Comparison of ENCODE assay signal across 9 cellular contexts in the genomic region with DNA sequence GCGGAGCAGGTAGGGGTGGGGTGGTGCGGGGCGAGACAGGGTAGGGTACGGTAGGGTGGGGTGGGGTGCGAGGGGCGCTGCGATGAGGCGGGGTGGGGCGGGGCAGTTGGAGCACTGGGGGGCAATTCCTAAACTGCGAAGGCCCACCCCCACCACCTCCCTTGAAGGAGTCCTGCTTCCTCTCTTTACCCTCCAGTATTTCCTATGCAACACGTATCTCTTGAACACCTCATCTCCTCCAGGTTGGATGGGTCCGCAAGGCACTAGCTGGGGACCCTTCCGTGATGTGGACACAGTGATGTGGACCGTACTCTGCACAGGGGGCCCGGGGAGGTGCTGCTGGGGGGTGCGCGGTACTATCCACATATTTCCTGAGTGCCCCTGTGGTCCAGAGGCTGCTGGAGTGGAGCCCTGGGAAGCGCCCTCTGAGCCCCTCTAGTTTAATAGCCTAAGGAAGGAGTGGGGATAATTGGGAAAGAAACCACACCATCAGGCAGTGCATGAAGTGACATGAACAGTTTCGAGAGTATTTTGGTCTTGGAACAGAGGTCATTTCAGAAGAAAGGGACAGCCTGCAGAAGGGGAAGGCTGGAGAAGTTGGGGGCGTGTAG. TPM values are rescaled to one million over a fixed set of nuclear protein-coding genes. Genes with fewer than 3 reads are reported as not detected.
A peak's percentile ranks its signal among the peaks of the same experiment; 100 is the strongest.
DNase-seq lines count a peak whose midpoint lies in the region; ATAC-seq and TF ChIP-seq lines count a peak whose summit lies in the region.
"Had no signal": no experiment of that assay in that cellular context is flagged by ENCODE, and none has a peak within 500 bp of the region (broad histone marks: within the 10 kb centered on the region; RNA-seq: fewer than 3 reads in every experiment).

No MANE protein-coding gene starts in this region.

- H3K9me3 ChIP-seq in ES-I3 (ENCODE audit: control insufficient read depth, insufficient read depth, low read length) (no peaks in the 10 kb centered on the region), Panc1 (ENCODE audit: control insufficient read depth, insufficient read depth, low read depth, low read length) (no peaks in the 10 kb centered on the region), esophagus squamous epithelium (no peaks in the 10 kb centered on the region), trophoblast cell (ENCODE audit: insufficient read depth, low read depth, low read length) (no peaks in the 10 kb centered on the region)

- no peak overlapping the region for H3K18ac ChIP-seq in trophoblast cell (ENCODE audit: low read length)

- no peak overlapping the region for H2BK12ac ChIP-seq in trophoblast cell (ENCODE audit: low read length)

- TF ChIP-seq CTCF in Panc1 (IDR thresholded peaks at IDR 0.05) (no peak), esophagus squamous epithelium (IDR thresholded peaks at IDR 0.05) (no peak)

- in situ Hi-C loops in Panc1 (cut with HindIII; ENCODE audit: low pct_unique_long_range_greater_than_20kb, low sequenced_read_pairs): no loop called here

- H3K79me1 ChIP-seq in trophoblast cell (ENCODE audit: low read length): peaks cover 5% of the 10 kb centered on the region

- H4K91ac ChIP-seq in trophoblast cell (ENCODE audit: low read depth, low read length): no peak overlapping the region

- no peak overlapping the region for H2BK5ac ChIP-seq in trophoblast cell (ENCODE audit: low read depth, low read length, poor library complexity)

- H2BK120ac ChIP-seq in trophoblast cell (ENCODE audit: insufficient read depth, low read length, poor library complexity): no peak overlapping the region

- H4K12ac ChIP-seq in trophoblast cell (ENCODE audit: low read depth, low read length): no peak overlapping the region

- DNase-seq in Panc1 (ENCODE audit: low read depth, low spot score) (no peak), esophagus squamous epithelium (lab: John Stamatoyannopoulos, UW) (no peak), trophoblast cell (no peak), NCI-H1092 treated with DMSO at 0.1 percent for 48 hours (lab: John Stamatoyannopoulos, UW) (no peak), HK-2 (ENCODE audit: unreplicated experiment) (no peak)

- CTCF ChIA-PET in Panc1 (lab: Charles Lee): no interaction called here

- H3K27ac ChIP-seq in Panc1 (ENCODE audit: low read length): no peak overlapping the region
- H3K27ac ChIP-seq in esophagus squamous epithelium: peak overlapping the region in 3 of 4 donors; percentile 54 to 87 (median 83)
- H3K27ac ChIP-seq in trophoblast cell (ENCODE audit: low read depth, low read length): no peak overlapping the region
- H3K27ac ChIP-seq: KMS-11 had no signal

- no peak overlapping the region for H3K23ac ChIP-seq in trophoblast cell (ENCODE audit: low read length)

- 0 out of 4 replicates have a peak overlapping the region, but pooled peaks have one; percentile 7 to 14 for H3K4me3 ChIP-seq in Panc1 (ENCODE audit: low read depth in 2 of 2, low read length in 2 of 2)
- H3K4me3 ChIP-seq in esophagus squamous epithelium: peak overlapping the region; percentile 44 to 86 (median 61)
- H3K4me3 ChIP-seq in trophoblast cell (ENCODE audit: low read depth, low read length): peak overlapping the region; percentile 5

- peak overlapping the region; percentile 4 for H3K4me2 ChIP-seq in trophoblast cell (ENCODE audit: low read length)
- H3K4me2 ChIP-seq: KMS-11 had no signal

- no peak overlapping the region for H3K4ac ChIP-seq in trophoblast cell (ENCODE audit: low read depth, low read length)

- no peak overlapping the region for H2AK5ac ChIP-seq in trophoblast cell (ENCODE audit: low read length)

- H3K79me2 ChIP-seq in trophoblast cell (ENCODE audit: control insufficient read depth, insufficient read depth, low read length, poor library complexity): peaks cover 3% of the 10 kb centered on the region

- ATAC-seq in Panc1: peak; percentile 25; the same call in 1 of the 2 replicates
- no peak for ATAC-seq in activated CD4-positive, CD25-positive, alpha-beta regulatory T cell treated with anti-CD3 and anti-CD28 coated beads, Interleukin-2, amount 50 U/mL, for 24 hours
- no peak for ATAC-seq in GM19395 (IDR thresholded peaks at IDR 0.05; ENCODE audit: unreplicated experiment)

- H3K27me3 ChIP-seq in Panc1 (ENCODE audit: control insufficient read depth, insufficient read depth, low read length): peaks cover 3% of the 10 kb centered on the region; the same call in 1 of the 2 replicates
- H3K27me3 ChIP-seq in esophagus squamous epithelium: peaks cover 0 to 32% (median 0%) of the 10 kb centered on the region in 4 donors
- H3K27me3 ChIP-seq in trophoblast cell (ENCODE audit: insufficient read depth, low read length): no peaks in the 10 kb centered on the region

- POLR2A ChIA-PET in Panc1 (lab: Charles Lee): no interaction called here

- H3K36me3 ChIP-seq in ES-I3 (ENCODE audit: insufficient read depth, low read length): no peaks in the 10 kb centered on the region
- no peaks in the 10 kb centered on the region for H3K36me3 ChIP-seq in Panc1 (ENCODE audit: control insufficient read depth, insufficient read depth, low read length)
- no peaks in the 10 kb centered on the region for H3K36me3 ChIP-seq in esophagus squamous epithelium
- no peaks in the 10 kb centered on the region for H3K36me3 ChIP-seq in trophoblast cell (ENCODE audit: control insufficient read depth in 1 of 2, insufficient read depth in 2 of 2, low read length in 2 of 2)

- 31 to 53% methylated on average over 5 to 8 of the region's 20 CpGs for WGBS in esophagus squamous epithelium, 2 donors
- WGBS in trophoblast cell (ENCODE audit: extremely low coverage, insufficient coverage, insufficient read length): no CpG with 5 or more reads among the region's 20 CpGs

- H4K8ac ChIP-seq in trophoblast cell (ENCODE audit: low read depth, low read length): no peak overlapping the region

- BruUV-seq in Panc1 (replicated peaks; lab: Mats Ljungman, UMichigan): no TSS peak

- H2AFZ ChIP-seq in trophoblast cell (ENCODE audit: insufficient read depth, low read length, poor library complexity): no peak overlapping the region

- H3K4me1 ChIP-seq in ES-I3 (ENCODE audit: insufficient read depth, low read length) (no peaks in the 10 kb centered on the region), Panc1 (ENCODE audit: control insufficient read depth, insufficient read depth, low read length) (no peaks in the 10 kb centered on the region; the same call in 1 of the 2 replicates), esophagus squamous epithelium (peaks cover 4 to 34% (median 7%) of the 10 kb centered on the region in 3 donors), trophoblast cell (ENCODE audit: control insufficient read depth in 1 of 2, insufficient read depth in 2 of 2, low read length in 2 of 2) (peaks cover 0 to 2% of the 10 kb centered on the region in 2 experiments)

- intact Hi-C loops in Panc1 (cut with micrococcal nuclease; ENCODE audit: unreplicated experiment) (loop anchor here (5.0 kb wide), 1 partner anchor 207 kb away; no protein-coding TSS in a partner anchor), esophagus squamous epithelium (cut with DNase I) (loop anchor here (10.0 kb wide), 1 partner anchor 210 kb away; no protein-coding TSS in a partner anchor)

- TF ChIP-seq POLR2A in esophagus squamous epithelium (IDR thresholded peaks at IDR 0.05): no peak

- H3K9ac ChIP-seq in ES-I3 (ENCODE audit: low read depth, low read length): peak overlapping the region; percentile 48; the same call in 1 of the 2 replicates
- H3K9ac ChIP-seq in trophoblast cell (ENCODE audit: low read length): no peak overlapping the region
- H3K9ac ChIP-seq: KMS-11 had no signal

- no peak overlapping the region for H3K14ac ChIP-seq in trophoblast cell (ENCODE audit: low read length)

RNA-seq across cellular contexts. Expression of a gene that starts 1.1 kb away (rescaled TPM):
- 0.46 TPM for total RNA-seq in Panc1 (2021; ENCODE audit: unreplicated experiment)
- 1.5 TPM for polyA plus RNA-seq in Panc1 (2012; ENCODE audit: insufficient read length)
- total RNA-seq in esophagus squamous epithelium: 1 to 10 TPM in 1 of 4 donors, under 1 TPM in 1, not detected in 2; 0.35 to 3.2 TPM
- 1.7 TPM in 2 replicates for polyA plus RNA-seq in trophoblast cell (2013)

Comparison
In these comparisons a context has a peak if more than half of its experiments do, and no peak if none do; other contexts are left out.
1. H3K27ac ChIP-seq: peak in esophagus squamous epithelium (3 of 4); none in Panc1 (single experiment) and trophoblast cell (single experiment).
2. H3K4me3 ChIP-seq: peak in every context shown above with its lines; median percentile 61 in esophagus squamous epithelium; 10 in Panc1; 5 in trophoblast cell.